Comparison of ENCODE assay signal across 7 cellular contexts in the genomic region with DNA sequence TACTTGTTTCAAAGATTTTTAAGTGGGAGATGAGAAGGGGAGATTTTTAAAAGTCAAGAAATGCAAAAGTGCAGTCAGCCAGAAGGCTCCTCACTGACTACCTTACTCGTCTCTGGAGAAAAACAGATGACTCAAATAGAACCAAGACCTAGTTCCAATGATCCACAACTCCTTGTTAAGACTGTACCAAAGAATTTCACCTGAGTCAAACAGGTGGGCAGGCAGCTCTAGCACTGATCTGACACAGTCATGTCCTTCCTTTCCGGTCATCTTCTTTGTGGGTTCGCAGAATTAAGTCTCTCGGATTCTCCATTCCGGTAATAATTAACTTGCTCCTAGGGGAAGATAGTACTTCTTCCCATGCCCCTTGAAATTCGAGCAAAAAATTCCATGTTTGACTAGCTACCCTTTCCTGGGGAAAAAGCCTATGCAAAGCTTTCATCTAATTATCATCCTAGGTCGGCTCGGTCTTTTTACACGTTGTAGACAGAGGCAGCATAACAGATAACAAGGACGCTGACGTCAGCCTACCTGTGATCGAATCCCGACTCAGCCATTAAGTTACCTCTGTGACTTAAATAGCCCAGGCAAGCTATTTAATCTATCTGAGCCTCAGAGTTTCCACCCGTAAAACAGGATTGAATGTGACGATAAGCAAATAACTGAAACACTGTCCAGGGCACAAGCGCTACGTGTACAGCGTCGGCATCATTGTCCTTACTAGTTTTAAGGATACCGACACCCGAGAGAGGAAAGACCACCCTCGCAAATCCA. TPM values are rescaled to one million over a fixed set of nuclear protein-coding genes. Genes with fewer than 3 reads are reported as not detected.
DNase-seq lines count a peak whose midpoint lies in the region; ATAC-seq and TF ChIP-seq lines count a peak whose summit lies in the region.

No MANE protein-coding gene starts in this region.

- H3K36me3 Mint-ChIP-seq in neural progenitor cell = peaks cover 7% of the 10 kb centered on the region

- peak overlapping the region; percentile 90 for H3K27ac ChIP-seq in neural progenitor cell

- peak overlapping the region; percentile 82 for H3K4me3 ChIP-seq in neural progenitor cell

- H3K4me2 ChIP-seq in neural progenitor cell = peak overlapping the region; percentile 84

- peaks cover 3% of the 10 kb centered on the region for H3K27me3 Mint-ChIP-seq in neural progenitor cell (ENCODE audit: insufficient read depth, low read depth)

- peaks cover 27% of the 10 kb centered on the region for H3K4me1 Mint-ChIP-seq in neural progenitor cell

- no peak for TF ChIP-seq CTCF in neural progenitor cell (IDR thresholded peaks at IDR 0.05)

- DNase-seq in NCI-H146 treated with DMSO at 0.1 percent for 48 hours (lab: John Stamatoyannopoulos, UW; ENCODE audit: unreplicated experiment) (peak; percentile 23), fibroblast of gingiva (ENCODE audit: low read depth) (peak; percentile 1), neural progenitor cell (ENCODE audit: low spot score) (peak; percentile 63)
- DNase-seq in activated T-cell treated with anti-CD3 and anti-CD28 coated beads, Interleukin-2, amount 50 U/mL, for 1 hour = peak; percentile 52

- peak overlapping the region; percentile 98 for H3K4me3 Mint-ChIP-seq in neural progenitor cell

- peaks cover 10% of the 10 kb centered on the region for H3F3A ChIP-seq in neural progenitor cell (ENCODE audit: low read depth)

- peaks cover 5% of the 10 kb centered on the region for H3K36me3 ChIP-seq in neural progenitor cell

- H3K79me2 ChIP-seq in neural progenitor cell (ENCODE audit: low read depth) = peaks cover 49% of the 10 kb centered on the region

- peaks cover 12% of the 10 kb centered on the region for H3K4me1 ChIP-seq in neural progenitor cell

- peaks cover 27% of the 10 kb centered on the region for H3K27me3 ChIP-seq in neural progenitor cell

- no peaks in the 10 kb centered on the region for H3K9me3 Mint-ChIP-seq in neural progenitor cell

- H3K27ac Mint-ChIP-seq in neural progenitor cell = peak overlapping the region; percentile 65

- H3K9ac ChIP-seq in neural progenitor cell = peak overlapping the region; percentile 93

- peak overlapping the region; percentile 79 for H2AFZ ChIP-seq in neural progenitor cell (replicated peaks)

- peaks cover 24% of the 10 kb centered on the region for H4K20me1 ChIP-seq in neural progenitor cell (ENCODE audit: low read depth)

- ATAC-seq in GM19351 (IDR thresholded peaks at IDR 0.05; ENCODE audit: unreplicated experiment) (peak; percentile 15), GM21786 (IDR thresholded peaks at IDR 0.05; ENCODE audit: unreplicated experiment) (no peak), GM21423 (IDR thresholded peaks at IDR 0.05; ENCODE audit: unreplicated experiment) (no peak)

- H3K9me3 ChIP-seq in neural progenitor cell (ENCODE audit: low read depth) = no peaks in the 10 kb centered on the region

RNA-seq across cellular contexts. Expression of gene SELENOK, which starts 0.7 kb away (rescaled TPM):
- 46.9 and 76.6 TPM in 2 replicates for total RNA-seq in neural progenitor cell (ENCODE audit: low replicate concordance)

RNA-seq across cellular contexts. Expression of gene ACTR8, which starts 9.0 kb away (rescaled TPM):
- total RNA-seq in neural progenitor cell (ENCODE audit: low replicate concordance) = 32.8 and 40.8 TPM in 2 replicates

RNA-seq across cellular contexts. Expression of gene IL17RB, which starts 44.5 kb away (rescaled TPM):
- 3.4 and 5.5 TPM in 2 replicates for total RNA-seq in neural progenitor cell (ENCODE audit: low replicate concordance)

RNA-seq across cellular contexts. Expression of gene CHDH, which starts 44.7 kb away (rescaled TPM):
- 1.5 and 5.9 TPM in 2 replicates for total RNA-seq in neural progenitor cell (ENCODE audit: low replicate concordance)

Comparison
In these comparisons a context has a peak if more than half of its experiments do, and no peak if none do; other contexts are left out.
1. DNase-seq: peak in every context shown above with its lines; median percentile 63 in neural progenitor cell; 52 in activated T-cell treated with anti-CD3 and anti-CD28 coated beads, Interleukin-2, amount 50 U/mL, for 1 hour; 23 in NCI-H146 treated with DMSO at 0.1 percent for 48 hours; 1 in fibroblast of gingiva.